Comparison of ENCODE assay signal across 19 cellular contexts in the genomic region with DNA sequence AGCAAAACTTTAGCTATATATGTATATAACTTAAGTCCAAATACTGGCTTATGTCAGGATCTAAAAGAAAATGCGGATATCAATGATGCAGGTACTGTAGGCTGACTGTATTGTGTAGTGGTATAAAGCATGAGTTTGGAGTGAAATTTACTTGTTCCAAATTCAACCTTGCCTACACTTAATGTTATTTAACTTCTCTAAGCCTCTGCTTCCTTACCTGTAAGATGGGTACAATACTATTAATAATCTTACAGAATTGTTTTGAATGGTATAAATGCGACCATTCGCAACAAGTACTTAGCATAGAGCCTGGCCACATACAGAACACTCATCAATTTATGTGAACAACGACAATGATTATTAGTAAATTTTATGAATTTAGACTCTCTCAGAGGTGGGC.
"Had no signal": no experiment of that assay in that cellular context is flagged by ENCODE, and none has a peak within 500 bp of the region (broad histone marks: within the 10 kb centered on the region; RNA-seq: fewer than 3 reads in every experiment).

No MANE protein-coding gene starts in this region.

- H3K36me3 ChIP-seq: esophagus squamous epithelium, gastrocnemius medialis, thoracic aorta had no signal

- H3K27ac ChIP-seq: coronary artery, esophagus squamous epithelium, thoracic aorta had no signal

- DNase-seq: activated CD4-positive, alpha-beta T cell treated with anti-CD3 and anti-CD28 coated beads, Interleukin-2, amount 50 U/mL, for 4 hours; activated CD8-positive, alpha-beta memory T cell treated with anti-CD3 and anti-CD28 coated beads for 24 hours; activated CD8-positive, alpha-beta memory T cell treated with anti-CD3 and anti-CD28 coated beads, Interleukin-2, amount 50 U/mL, for 4 hours; activated T-cell treated with anti-CD3 and anti-CD28 coated beads, Interleukin-2, amount 50 U/mL, for 24 hours; cerebellar nuclear complex; esophagus squamous epithelium; head of caudate nucleus; mesendoderm; mucosa of descending colon; naive B cell; stimulated activated CD4-positive, alpha-beta T cell treated with anti-CD3 and anti-CD28 coated beads, Interleukin-2, amount 100 ng/mL, for 48 hours; stimulated activated CD8-positive, alpha-beta memory T cell treated with anti-CD3 and anti-CD28 coated beads, Interleukin-4, amount 100 ng/mL, for 48 hours; T1000 had no signal

- H3K27me3 ChIP-seq: esophagus squamous epithelium, gastrocnemius medialis had no signal

- H3K9me3 ChIP-seq: esophagus squamous epithelium, gastrocnemius medialis, mucosa of descending colon, thoracic aorta had no signal

- H3K4me3 ChIP-seq: coronary artery, esophagus squamous epithelium, gastrocnemius medialis, mucosa of descending colon, thoracic aorta had no signal

- ATAC-seq: activated naive CD4-positive, alpha-beta T cell treated with anti-CD3 and anti-CD28 coated beads, Interleukin-2, amount 50 U/mL, for 72 hours; activated T-helper 17 cell treated with anti-CD3 and anti-CD28 coated beads, Interleukin-2, amount 50 U/mL, for 72 hours; mucosa of descending colon; WTC11 had no signal
